Comparison of ENCODE assay signal across 19 cellular contexts in genomic region chrX:97479491-97479890, GRCh38.
DNase-seq lines count a peak whose midpoint lies in the region; ATAC-seq and TF ChIP-seq lines count a peak whose summit lies in the region.
"Had no signal": no experiment of that assay in that cellular context is flagged by ENCODE, and none has a peak within 500 bp of the region (broad histone marks: within the 10 kb centered on the region; RNA-seq: fewer than 3 reads in every experiment).

No MANE protein-coding gene starts in this region.

- WGBS in neuronal stem cell (ENCODE audit: extremely low coverage in 2 of 2, insufficient read length in 2 of 2, insufficient replicate concordance in 1 of 2), 2 donors = no CpG with 5 or more reads among the region's 1 CpG

- no peaks in the 10 kb centered on the region for H3K4me1 ChIP-seq in mucosa of descending colon (ENCODE audit: low read depth)
- peaks cover 0 to 9% of the 10 kb centered on the region in 2 donors for H3K4me1 ChIP-seq in neuronal stem cell (ENCODE audit: control insufficient read depth in 2 of 2, insufficient read depth in 1 of 2, low read depth in 1 of 2, low read length in 2 of 2)
- H3K4me1 ChIP-seq: BLaER1 had no signal

- no peak overlapping the region for H3K18ac ChIP-seq in neuronal stem cell (ENCODE audit: low read length)

- no peaks in the 10 kb centered on the region for H3K27me3 ChIP-seq in neuronal stem cell (ENCODE audit: control insufficient read depth in 3 of 3, insufficient read depth in 3 of 3, low read depth in 1 of 3, low read length in 3 of 3)

- H3K14ac ChIP-seq in neuronal stem cell (ENCODE audit: low read length) = no peak overlapping the region

- no peak overlapping the region for H2BK5ac ChIP-seq in neuronal stem cell (ENCODE audit: low read length)

- no peak overlapping the region for H3K4me3 Mint-ChIP-seq in progenitor cell of endocrine pancreas (ENCODE audit: low read depth)
- no peak overlapping the region for H3K4me3 Mint-ChIP-seq in natural killer cell
- H3K4me3 Mint-ChIP-seq: B cell; CD4-positive, CD25-positive, alpha-beta regulatory T cell; CD8-positive, alpha-beta T cell; GM23338; H9 had no signal

- H4K8ac ChIP-seq in neuronal stem cell (ENCODE audit: low read depth, low read length) = no peak overlapping the region

- H2BK15ac ChIP-seq in neuronal stem cell (ENCODE audit: low read length) = no peak overlapping the region

- H3K27me3 Mint-ChIP-seq in progenitor cell of endocrine pancreas (no peaks in the 10 kb centered on the region), natural killer cell (ENCODE audit: low read depth in 2 of 2) (no peaks in the 10 kb centered on the region)
- H3K27me3 Mint-ChIP-seq: B cell; CD4-positive, CD25-positive, alpha-beta regulatory T cell had no signal

- ATAC-seq in mucosa of descending colon (peak; percentile 63), GM21717 (IDR thresholded peaks at IDR 0.05; ENCODE audit: unreplicated experiment) (no peak), natural killer cell (no peak)
- ATAC-seq: CD8-positive, alpha-beta T cell; GM12878; GM23338; HCT116 had no signal

- H2AK5ac ChIP-seq in neuronal stem cell (ENCODE audit: low read depth, low read length) = no peak overlapping the region

- DNase-seq in mucosa of descending colon = no peak
- DNase-seq in neuronal stem cell (ENCODE audit: low spot score) = no peak
- DNase-seq in progenitor cell of endocrine pancreas (ENCODE audit: low spot score, unreplicated experiment) = no peak
- no peak for DNase-seq in COLO829 (ENCODE audit: low spot score)
- DNase-seq in natural killer cell = no peak
- DNase-seq: CD4-positive, CD25-positive, alpha-beta regulatory T cell; CD8-positive, alpha-beta T cell; DMS 273 treated with DMSO at 0.1 percent for 48 hours; DMS79; EL; GDM1; H9 had no signal

- no peak overlapping the region for H3K9ac ChIP-seq in neuronal stem cell (ENCODE audit: low read depth, low read length, poor library complexity)
- H3K9ac ChIP-seq: BLaER1 had no signal

- no peak overlapping the region for H3K4me3 ChIP-seq in mucosa of descending colon
- no peak overlapping the region for H3K4me3 ChIP-seq in neuronal stem cell (ENCODE audit: low read length in 2 of 2)
- H3K4me3 ChIP-seq: BLaER1, GM12878, GM23338 had no signal

- no peaks in the 10 kb centered on the region for H3K79me1 ChIP-seq in neuronal stem cell (ENCODE audit: low read depth, low read length)

- no peak overlapping the region for H4K91ac ChIP-seq in neuronal stem cell (ENCODE audit: low read depth, low read length, poor library complexity)

- H3K27ac Mint-ChIP-seq in progenitor cell of endocrine pancreas (peak overlapping the region; percentile 37), natural killer cell (no peak overlapping the region)
- H3K27ac Mint-ChIP-seq: B cell; CD4-positive, CD25-positive, alpha-beta regulatory T cell; CD8-positive, alpha-beta T cell; GM23338 had no signal

- H3K9me3 Mint-ChIP-seq in progenitor cell of endocrine pancreas (ENCODE audit: low read depth) = no peaks in the 10 kb centered on the region
- no peaks in the 10 kb centered on the region for H3K9me3 Mint-ChIP-seq in natural killer cell
- H3K9me3 Mint-ChIP-seq: CD8-positive, alpha-beta T cell; GM23338; H9 had no signal

- peaks cover 16% of the 10 kb centered on the region for H3K4me1 Mint-ChIP-seq in progenitor cell of endocrine pancreas (ENCODE audit: low read depth)
- H3K4me1 Mint-ChIP-seq in natural killer cell = no peaks in the 10 kb centered on the region
- H3K4me1 Mint-ChIP-seq: B cell; CD4-positive, CD25-positive, alpha-beta regulatory T cell had no signal

- no peak overlapping the region for H3K27ac ChIP-seq in neuronal stem cell (replicated peaks; ENCODE audit: low read length)
- H3K27ac ChIP-seq: BLaER1, C4-2B had no signal

- H3K36me3 ChIP-seq in mucosa of descending colon (ENCODE audit: low read depth) (no peaks in the 10 kb centered on the region), neuronal stem cell (replicated peaks in 1 of 2; ENCODE audit: control insufficient read depth in 2 of 2, insufficient read depth in 2 of 2, low read length in 2 of 2) (no peaks in the 10 kb centered on the region)
- H3K36me3 ChIP-seq: BLaER1 had no signal

- H3K36me3 Mint-ChIP-seq in progenitor cell of endocrine pancreas (ENCODE audit: insufficient read depth) = no peaks in the 10 kb centered on the region
- no peaks in the 10 kb centered on the region for H3K36me3 Mint-ChIP-seq in natural killer cell
- H3K36me3 Mint-ChIP-seq: CD4-positive, CD25-positive, alpha-beta regulatory T cell; CD8-positive, alpha-beta T cell had no signal

- no peak overlapping the region for H3K4me2 ChIP-seq in neuronal stem cell (ENCODE audit: insufficient read depth, low read length, poor library complexity, severe bottlenecking)
- H3K4me2 ChIP-seq: BLaER1, GM23338 had no signal

- H2BK12ac ChIP-seq in neuronal stem cell (ENCODE audit: low read length) = no peak overlapping the region

- H2AFZ ChIP-seq in neuronal stem cell (ENCODE audit: low read length) = peak overlapping the region; percentile 19
- H2AFZ ChIP-seq: GM23338 had no signal

- intact Hi-C loops in mucosa of descending colon (cut with DNase I, micrococcal nuclease) = no loop called here
- intact Hi-C loops in natural killer cell (cut with micrococcal nuclease) = no loop called here

- H3K4ac ChIP-seq in neuronal stem cell (ENCODE audit: low read length) = no peak overlapping the region

- no peak overlapping the region for H3K23ac ChIP-seq in neuronal stem cell (ENCODE audit: low read depth, low read length, poor library complexity)

- H3K9me3 ChIP-seq in mucosa of descending colon = no peaks in the 10 kb centered on the region
- no peaks in the 10 kb centered on the region for H3K9me3 ChIP-seq in neuronal stem cell (replicated peaks in 1 of 2; ENCODE audit: control insufficient read depth in 2 of 2, insufficient read depth in 1 of 2, low read depth in 1 of 2, low read length in 2 of 2)
- H3K9me3 ChIP-seq: BLaER1 had no signal

- no peak overlapping the region for H2BK120ac ChIP-seq in neuronal stem cell (ENCODE audit: low read depth, low read length)

- no peak for TF ChIP-seq CTCF in mucosa of descending colon (IDR thresholded peaks at IDR 0.05)
- no peak for TF ChIP-seq CTCF in progenitor cell of endocrine pancreas (IDR thresholded peaks at IDR 0.05; ENCODE audit: unreplicated experiment)
- no peak for TF ChIP-seq CTCF in natural killer cell (IDR thresholded peaks at IDR 0.05)
